ENCODE assay signal across 20 cellular contexts in the genomic region with DNA sequence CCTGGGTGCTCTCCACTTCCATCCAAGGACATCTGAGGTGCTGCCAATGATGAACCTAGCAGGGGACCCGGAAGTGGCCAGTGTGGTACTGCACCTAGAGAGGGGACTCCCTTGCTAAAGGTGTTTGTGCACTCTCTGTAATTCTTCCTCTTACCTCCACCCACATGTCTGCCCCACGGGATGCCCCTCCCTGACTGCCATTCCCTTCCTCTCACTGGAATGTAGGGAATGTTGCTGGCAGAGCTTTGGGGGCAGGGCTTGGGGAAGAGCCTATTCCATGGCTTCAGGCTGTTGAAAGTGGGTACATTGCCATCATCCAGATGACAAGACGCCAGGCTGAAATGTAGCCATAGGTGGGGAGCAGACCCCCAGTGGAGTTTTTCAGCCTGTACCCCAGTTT.
A peak's percentile ranks its signal among the peaks of the same experiment; 100 is the strongest.
DNase-seq lines count a peak whose midpoint lies in the region; ATAC-seq and TF ChIP-seq lines count a peak whose summit lies in the region.
"Had no signal": no experiment of that assay in that cellular context is flagged by ENCODE, and none has a peak within 500 bp of the region (broad histone marks: within the 10 kb centered on the region; RNA-seq: fewer than 3 reads in every experiment).

No MANE protein-coding gene starts in this region.

- H3K9me3 ChIP-seq in ectodermal cell (ENCODE audit: control insufficient read depth, low read length): no peaks in the 10 kb centered on the region
- H3K9me3 ChIP-seq in Peyer's patch: no peaks in the 10 kb centered on the region
- H3K9me3 ChIP-seq: breast epithelium, gastroesophageal sphincter, pancreas, vagina had no signal

- no peak for ATAC-seq in activated T-helper 17 cell treated with anti-CD3 and anti-CD28 coated beads, Interleukin-2, amount 50 U/mL, for 72 hours (replicated peaks)
- ATAC-seq: gastroesophageal sphincter had no signal

- H3K4me1 ChIP-seq in ectodermal cell (ENCODE audit: control insufficient read depth, insufficient read depth, low read length) (peaks cover 25% of the 10 kb centered on the region), Peyer's patch (no peaks in the 10 kb centered on the region)
- H3K4me1 ChIP-seq: breast epithelium, pancreas, vagina had no signal

- H3K27ac ChIP-seq in ectodermal cell (ENCODE audit: insufficient read depth, low read depth, low read length, poor library complexity, severe bottlenecking) (peak overlapping the region; percentile 39), Peyer's patch (no peak overlapping the region)
- H3K27ac ChIP-seq: breast epithelium, gastroesophageal sphincter, pancreas, vagina had no signal

- no peaks in the 10 kb centered on the region for H3K9me3 Mint-ChIP-seq in neural crest cell
- H3K9me3 Mint-ChIP-seq in activated T-helper 17 cell treated with anti-CD3 and anti-CD28 coated beads, Interleukin-2, amount 50 U/mL, for 72 hours: no peaks in the 10 kb centered on the region
- H3K9me3 Mint-ChIP-seq: activated B cell treated with CpG ODN at 0.5 μM for 24 hours; activated naive CD8-positive, alpha-beta T cell treated with anti-CD3 and anti-CD28 coated beads, Interleukin-2, amount 10 ng/mL, durations not matched to agents 7 days and 5 days; CD8-positive, alpha-beta memory T cell; dendritic cell treated with granulocyte-macrophage colony-stimulating factor and Interleukin-4, amounts not matched to agents 40 ng/mL and 50 ng/mL, for 4 days had no signal

- H3K36me3 Mint-ChIP-seq in neural crest cell (ENCODE audit: low read depth): peaks cover 14% of the 10 kb centered on the region
- no peaks in the 10 kb centered on the region for H3K36me3 Mint-ChIP-seq in activated T-helper 17 cell treated with anti-CD3 and anti-CD28 coated beads, Interleukin-2, amount 50 U/mL, for 72 hours (ENCODE audit: low read depth)
- H3K36me3 Mint-ChIP-seq: activated naive CD8-positive, alpha-beta T cell treated with anti-CD3 and anti-CD28 coated beads, Interleukin-2, amount 10 ng/mL, durations not matched to agents 7 days and 5 days; CD8-positive, alpha-beta memory T cell had no signal

- no peaks in the 10 kb centered on the region for H3K27me3 Mint-ChIP-seq in neural crest cell (ENCODE audit: low read depth)
- H3K27me3 Mint-ChIP-seq in activated T-helper 17 cell treated with anti-CD3 and anti-CD28 coated beads, Interleukin-2, amount 50 U/mL, for 72 hours: peaks cover 6% of the 10 kb centered on the region

- no peak overlapping the region for H3K27ac Mint-ChIP-seq in neural crest cell (ENCODE audit: unreplicated experiment)
- H3K27ac Mint-ChIP-seq in activated T-helper 17 cell treated with anti-CD3 and anti-CD28 coated beads, Interleukin-2, amount 50 U/mL, for 72 hours: no peak overlapping the region
- H3K27ac Mint-ChIP-seq: activated B cell treated with CpG ODN at 0.5 μM for 24 hours; activated naive CD8-positive, alpha-beta T cell treated with anti-CD3 and anti-CD28 coated beads, Interleukin-2, amount 10 ng/mL, durations not matched to agents 7 days and 5 days; CD8-positive, alpha-beta memory T cell; dendritic cell treated with granulocyte-macrophage colony-stimulating factor and Interleukin-4, amounts not matched to agents 40 ng/mL and 50 ng/mL, for 4 days had no signal

- no peaks in the 10 kb centered on the region for H3K27me3 ChIP-seq in ectodermal cell (ENCODE audit: control insufficient read depth, insufficient read depth, low read length, poor library complexity, severe bottlenecking)
- no peaks in the 10 kb centered on the region for H3K27me3 ChIP-seq in Peyer's patch
- H3K27me3 ChIP-seq: breast epithelium, pancreas, vagina had no signal

- peaks cover 25% of the 10 kb centered on the region for H3K4me1 Mint-ChIP-seq in neural crest cell
- no peaks in the 10 kb centered on the region for H3K4me1 Mint-ChIP-seq in activated T-helper 17 cell treated with anti-CD3 and anti-CD28 coated beads, Interleukin-2, amount 50 U/mL, for 72 hours
- H3K4me1 Mint-ChIP-seq: activated B cell treated with CpG ODN at 0.5 μM for 24 hours; activated naive CD8-positive, alpha-beta T cell treated with anti-CD3 and anti-CD28 coated beads, Interleukin-2, amount 10 ng/mL, durations not matched to agents 7 days and 5 days had no signal

- no peak for TF ChIP-seq CTCF in neural crest cell (conservative IDR thresholded peaks at IDR 0.05)
- TF ChIP-seq CTCF in Peyer's patch (IDR thresholded peaks at IDR 0.05): no peak

- TF ChIP-seq POLR2A in Peyer's patch (IDR thresholded peaks at IDR 0.05): no peak

- H3K4me3 ChIP-seq in ectodermal cell (ENCODE audit: insufficient read depth, low read depth, low read length): no peak overlapping the region
- no peak overlapping the region for H3K4me3 ChIP-seq in Peyer's patch
- H3K4me3 ChIP-seq: breast epithelium, gastroesophageal sphincter, pancreas, vagina had no signal

- H3K4me3 Mint-ChIP-seq in neural crest cell: peak overlapping the region; percentile 31
- no peak overlapping the region for H3K4me3 Mint-ChIP-seq in activated T-helper 17 cell treated with anti-CD3 and anti-CD28 coated beads, Interleukin-2, amount 50 U/mL, for 72 hours
- H3K4me3 Mint-ChIP-seq: activated B cell treated with CpG ODN at 0.5 μM for 24 hours; activated naive CD8-positive, alpha-beta T cell treated with anti-CD3 and anti-CD28 coated beads, Interleukin-2, amount 10 ng/mL, durations not matched to agents 7 days and 5 days; CD8-positive, alpha-beta memory T cell; dendritic cell treated with granulocyte-macrophage colony-stimulating factor and Interleukin-4, amounts not matched to agents 40 ng/mL and 50 ng/mL, for 4 days had no signal

- 60 to 65% methylated on average over 3 of the region's 3 CpGs for WGBS in ectodermal cell, 2 experiments

- DNase-seq in EL (peak; percentile 26), M059J (ENCODE audit: low read depth) (peak; percentile 10), neural crest cell (ENCODE audit: low read depth, low spot score) (no peak), ecto neural progenitor cell (ENCODE audit: low spot score) (no peak), NCI-H526 (lab: John Stamatoyannopoulos, UW) (no peak), Peyer's patch (no peak)
- DNase-seq: activated B cell treated with CpG ODN at 0.5 μM for 24 hours; activated naive CD8-positive, alpha-beta T cell treated with anti-CD3 and anti-CD28 coated beads, Interleukin-2, amount 10 ng/mL, durations not matched to agents 7 days and 5 days; CD8-positive, alpha-beta memory T cell; DND-41; erythroblast; NCI-H146; pancreas; Right ventricle myocardium superior had no signal

- H3K36me3 ChIP-seq in ectodermal cell (ENCODE audit: control insufficient read depth, insufficient read depth, low read length) (no peaks in the 10 kb centered on the region), Peyer's patch (no peaks in the 10 kb centered on the region)
- H3K36me3 ChIP-seq: breast epithelium, gastroesophageal sphincter, pancreas, vagina had no signal

Comparison
In these comparisons a context has a peak if more than half of its experiments do, and no peak if none do; other contexts are left out.
1. DNase-seq: peak in EL (single experiment) and M059J (single experiment); none in neural crest cell (single experiment), ecto neural progenitor cell (single experiment), NCI-H526 (0 of 2) and Peyer's patch (0 of 3).